Comparison of ENCODE assay signal across 8 cellular contexts in the genomic region with DNA sequence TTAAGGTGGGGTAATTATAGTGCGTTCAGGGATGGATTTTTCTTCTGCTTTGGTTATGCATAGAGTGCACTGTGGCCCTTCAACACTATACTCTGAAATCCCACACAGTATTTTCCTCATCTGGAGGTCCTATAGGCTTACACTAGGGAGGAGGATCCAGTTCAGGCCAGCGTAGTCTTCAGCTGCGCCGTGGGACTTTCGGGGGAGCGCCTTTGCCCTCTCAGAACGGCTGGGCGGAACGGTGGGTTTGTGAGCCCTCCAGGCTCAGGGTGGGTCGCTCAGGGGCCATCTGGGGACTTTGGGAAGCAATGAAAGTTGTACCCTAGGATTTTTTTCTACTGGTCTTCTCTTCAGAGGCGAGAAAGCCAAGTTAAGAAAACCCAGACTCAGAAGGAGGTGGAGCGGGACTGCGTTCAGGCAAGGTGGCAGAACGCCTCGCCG. TPM values are rescaled to one million over a fixed set of nuclear protein-coding genes. Genes with fewer than 3 reads are reported as not detected.
DNase-seq lines count a peak whose midpoint lies in the region; ATAC-seq and TF ChIP-seq lines count a peak whose summit lies in the region.

No MANE protein-coding gene starts in this region.

- TF ChIP-seq CTCF in VCaP (conservative IDR thresholded peaks at IDR 0.05) (peak; percentile 54; the same call in 1 of the 2 replicates), osteocyte (IDR thresholded peaks at IDR 0.05) (no peak)

- H3K4me3 Mint-ChIP-seq in activated CD8-positive, alpha-beta memory T cell treated with anti-CD3 and anti-CD28 coated beads, Interleukin-2, amount 10 ng/mL, durations not matched to agents 7 days and 5 days: peak overlapping the region; percentile 89
- H3K4me3 Mint-ChIP-seq in osteocyte (ENCODE audit: unreplicated experiment): peak overlapping the region; percentile 86

- peaks cover 26% of the 10 kb centered on the region for H3K4me1 Mint-ChIP-seq in activated CD8-positive, alpha-beta memory T cell treated with anti-CD3 and anti-CD28 coated beads, Interleukin-2, amount 10 ng/mL, durations not matched to agents 7 days and 5 days
- peaks cover 24% of the 10 kb centered on the region for H3K4me1 Mint-ChIP-seq in osteocyte (ENCODE audit: unreplicated experiment)

- CTCF ChIA-PET in activated CD8-positive, alpha-beta memory T cell treated with anti-CD3 and anti-CD28 coated beads, Interleukin-2, amount 10 ng/mL, durations not matched to agents 7 days and 5 days (lab: Charles Lee): interaction anchor here (1.0 to 2.6 kb wide), 3 partner anchors 29 to 168 kb away, joined by 5 to 18 read pairs (median 7); partner anchors contain the start of gene DDX21

- H3K36me3 Mint-ChIP-seq in activated CD8-positive, alpha-beta memory T cell treated with anti-CD3 and anti-CD28 coated beads, Interleukin-2, amount 10 ng/mL, durations not matched to agents 7 days and 5 days: peaks cover 7% of the 10 kb centered on the region
- no peaks in the 10 kb centered on the region for H3K36me3 Mint-ChIP-seq in osteocyte (ENCODE audit: unreplicated experiment)

- no peak for DNase-seq in activated CD8-positive, alpha-beta memory T cell treated with anti-CD3 and anti-CD28 coated beads, Interleukin-2, amount 10 ng/mL, durations not matched to agents 7 days and 5 days
- no peak for DNase-seq in activated CD8-positive, alpha-beta memory T cell treated with anti-CD3 and anti-CD28 coated beads, Interleukin-2, amount 50 U/mL, for 48 hours
- DNase-seq in H4 (ENCODE audit: low spot score) (peak; percentile 30), Kasumi-1 (lab: John Stamatoyannopoulos, UW) (peak; percentile 93 to 96), fibroblast of the conjunctiva (ENCODE audit: low read depth) (peak; percentile 43), osteocyte (ENCODE audit: extremely low spot score, unreplicated experiment) (no peak), KG1 (lab: John Stamatoyannopoulos, UW) (no peak)

- H3K9me3 Mint-ChIP-seq in activated CD8-positive, alpha-beta memory T cell treated with anti-CD3 and anti-CD28 coated beads, Interleukin-2, amount 10 ng/mL, durations not matched to agents 7 days and 5 days (ENCODE audit: low read depth): no peaks in the 10 kb centered on the region
- no peaks in the 10 kb centered on the region for H3K9me3 Mint-ChIP-seq in osteocyte (ENCODE audit: unreplicated experiment)

- no peaks in the 10 kb centered on the region for H3K27me3 Mint-ChIP-seq in activated CD8-positive, alpha-beta memory T cell treated with anti-CD3 and anti-CD28 coated beads, Interleukin-2, amount 10 ng/mL, durations not matched to agents 7 days and 5 days
- no peaks in the 10 kb centered on the region for H3K27me3 Mint-ChIP-seq in osteocyte (ENCODE audit: unreplicated experiment)

- H3K27ac ChIP-seq in VCaP: peak overlapping the region; percentile 88

- peak; percentile 34 for ATAC-seq in activated CD8-positive, alpha-beta memory T cell treated with anti-CD3 and anti-CD28 coated beads, Interleukin-2, amount 10 ng/mL, durations not matched to agents 7 days and 5 days

- H3K27ac Mint-ChIP-seq in activated CD8-positive, alpha-beta memory T cell treated with anti-CD3 and anti-CD28 coated beads, Interleukin-2, amount 10 ng/mL, durations not matched to agents 7 days and 5 days: peak overlapping the region; percentile 94
- peak overlapping the region; percentile 100 for H3K27ac Mint-ChIP-seq in osteocyte (ENCODE audit: unreplicated experiment)

RNA-seq across cellular contexts. Expression of gene VPS26A, which starts 0.7 kb away (rescaled TPM):
- total RNA-seq in activated CD8-positive, alpha-beta memory T cell treated with anti-CD3 and anti-CD28 coated beads, Interleukin-2, amount 10 ng/mL, durations not matched to agents 7 days and 5 days: 10 to 100 TPM; 53.6 to 58.1 TPM
- total RNA-seq in H4 (2014; rRNA removed; shearing (Covaris generic)): 25.9 and 40.2 TPM in 2 replicates
- total RNA-seq in osteocyte: 59.4 and 62.2 TPM in 2 replicates

RNA-seq across cellular contexts. Expression of gene SRGN, which starts 35.4 kb away (rescaled TPM):
- total RNA-seq in activated CD8-positive, alpha-beta memory T cell treated with anti-CD3 and anti-CD28 coated beads, Interleukin-2, amount 10 ng/mL, durations not matched to agents 7 days and 5 days: 100 to 1,000 TPM; 366 to 616 TPM
- 3.9 and 5.0 TPM in 2 replicates for total RNA-seq in H4 (2014; rRNA removed; shearing (Covaris generic))
- 30.0 and 35.9 TPM in 2 replicates for total RNA-seq in osteocyte

RNA-seq across cellular contexts. Expression of gene SUPV3L1, which starts 56.7 kb away (rescaled TPM):
- 10 to 100 TPM; 46.9 to 59.0 TPM for total RNA-seq in activated CD8-positive, alpha-beta memory T cell treated with anti-CD3 and anti-CD28 coated beads, Interleukin-2, amount 10 ng/mL, durations not matched to agents 7 days and 5 days
- 25.0 and 34.0 TPM in 2 replicates for total RNA-seq in H4 (2014; rRNA removed; shearing (Covaris generic))
- 27.3 and 30.5 TPM in 2 replicates for total RNA-seq in osteocyte

Comparison
In these comparisons a context has a peak if more than half of its experiments do, and no peak if none do; other contexts are left out.
1. DNase-seq: peak in H4 (single experiment), Kasumi-1 (2 of 2) and fibroblast of the conjunctiva (single experiment); none in activated CD8-positive, alpha-beta memory T cell treated with anti-CD3 and anti-CD28 coated beads, Interleukin-2, amount 10 ng/mL, durations not matched to agents 7 days and 5 days (single experiment), activated CD8-positive, alpha-beta memory T cell treated with anti-CD3 and anti-CD28 coated beads, Interleukin-2, amount 50 U/mL, for 48 hours (single experiment), osteocyte (single experiment) and KG1 (single experiment).